In the genomic region with DNA sequence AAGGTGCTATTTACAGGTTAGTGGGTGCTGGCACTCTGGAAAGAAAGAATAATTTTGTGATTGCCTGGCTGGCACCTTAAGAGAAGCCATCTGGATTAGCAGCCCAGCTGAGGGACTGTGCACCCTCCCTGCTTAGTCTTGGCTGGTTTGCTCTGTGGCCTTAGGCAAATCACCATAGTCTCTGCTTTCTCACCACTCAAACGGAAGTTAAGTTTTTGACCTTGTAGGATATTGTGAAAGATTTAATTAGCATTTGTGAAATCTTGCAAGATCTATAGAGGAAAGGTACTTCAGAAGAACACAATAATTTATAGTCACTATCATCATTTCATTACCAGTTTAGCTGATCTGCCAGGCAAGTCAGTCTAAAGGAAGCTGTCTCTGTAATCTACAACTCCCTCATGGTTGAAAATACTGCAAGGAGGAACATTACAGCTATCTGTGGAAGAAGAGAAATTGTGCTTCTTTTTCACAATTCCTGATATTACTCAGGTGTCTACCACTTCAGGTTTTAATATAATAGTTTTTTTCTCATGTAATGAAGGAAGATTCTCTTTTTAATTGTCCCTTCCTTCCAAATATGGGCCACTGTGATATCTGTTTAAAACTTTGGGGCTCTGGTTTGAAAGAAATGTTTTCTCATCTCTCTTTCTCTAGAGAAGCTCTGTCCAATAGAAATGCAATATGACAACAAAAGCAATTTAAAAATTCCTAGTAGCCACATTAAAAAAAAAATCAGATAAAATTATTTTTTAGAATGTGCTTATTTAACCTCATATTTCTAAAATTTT, we compare ENCODE assay signal across 1 cellular context.
TF ChIP-seq lines count a peak whose summit lies in the region.

No MANE protein-coding gene starts in this region.

TF ChIP-seq in GM23338, 12 proteins besides CTCF, POLR2A, EP300 and RAD21 (continued from another document):
- TF ChIP-seq, protein P1, sequence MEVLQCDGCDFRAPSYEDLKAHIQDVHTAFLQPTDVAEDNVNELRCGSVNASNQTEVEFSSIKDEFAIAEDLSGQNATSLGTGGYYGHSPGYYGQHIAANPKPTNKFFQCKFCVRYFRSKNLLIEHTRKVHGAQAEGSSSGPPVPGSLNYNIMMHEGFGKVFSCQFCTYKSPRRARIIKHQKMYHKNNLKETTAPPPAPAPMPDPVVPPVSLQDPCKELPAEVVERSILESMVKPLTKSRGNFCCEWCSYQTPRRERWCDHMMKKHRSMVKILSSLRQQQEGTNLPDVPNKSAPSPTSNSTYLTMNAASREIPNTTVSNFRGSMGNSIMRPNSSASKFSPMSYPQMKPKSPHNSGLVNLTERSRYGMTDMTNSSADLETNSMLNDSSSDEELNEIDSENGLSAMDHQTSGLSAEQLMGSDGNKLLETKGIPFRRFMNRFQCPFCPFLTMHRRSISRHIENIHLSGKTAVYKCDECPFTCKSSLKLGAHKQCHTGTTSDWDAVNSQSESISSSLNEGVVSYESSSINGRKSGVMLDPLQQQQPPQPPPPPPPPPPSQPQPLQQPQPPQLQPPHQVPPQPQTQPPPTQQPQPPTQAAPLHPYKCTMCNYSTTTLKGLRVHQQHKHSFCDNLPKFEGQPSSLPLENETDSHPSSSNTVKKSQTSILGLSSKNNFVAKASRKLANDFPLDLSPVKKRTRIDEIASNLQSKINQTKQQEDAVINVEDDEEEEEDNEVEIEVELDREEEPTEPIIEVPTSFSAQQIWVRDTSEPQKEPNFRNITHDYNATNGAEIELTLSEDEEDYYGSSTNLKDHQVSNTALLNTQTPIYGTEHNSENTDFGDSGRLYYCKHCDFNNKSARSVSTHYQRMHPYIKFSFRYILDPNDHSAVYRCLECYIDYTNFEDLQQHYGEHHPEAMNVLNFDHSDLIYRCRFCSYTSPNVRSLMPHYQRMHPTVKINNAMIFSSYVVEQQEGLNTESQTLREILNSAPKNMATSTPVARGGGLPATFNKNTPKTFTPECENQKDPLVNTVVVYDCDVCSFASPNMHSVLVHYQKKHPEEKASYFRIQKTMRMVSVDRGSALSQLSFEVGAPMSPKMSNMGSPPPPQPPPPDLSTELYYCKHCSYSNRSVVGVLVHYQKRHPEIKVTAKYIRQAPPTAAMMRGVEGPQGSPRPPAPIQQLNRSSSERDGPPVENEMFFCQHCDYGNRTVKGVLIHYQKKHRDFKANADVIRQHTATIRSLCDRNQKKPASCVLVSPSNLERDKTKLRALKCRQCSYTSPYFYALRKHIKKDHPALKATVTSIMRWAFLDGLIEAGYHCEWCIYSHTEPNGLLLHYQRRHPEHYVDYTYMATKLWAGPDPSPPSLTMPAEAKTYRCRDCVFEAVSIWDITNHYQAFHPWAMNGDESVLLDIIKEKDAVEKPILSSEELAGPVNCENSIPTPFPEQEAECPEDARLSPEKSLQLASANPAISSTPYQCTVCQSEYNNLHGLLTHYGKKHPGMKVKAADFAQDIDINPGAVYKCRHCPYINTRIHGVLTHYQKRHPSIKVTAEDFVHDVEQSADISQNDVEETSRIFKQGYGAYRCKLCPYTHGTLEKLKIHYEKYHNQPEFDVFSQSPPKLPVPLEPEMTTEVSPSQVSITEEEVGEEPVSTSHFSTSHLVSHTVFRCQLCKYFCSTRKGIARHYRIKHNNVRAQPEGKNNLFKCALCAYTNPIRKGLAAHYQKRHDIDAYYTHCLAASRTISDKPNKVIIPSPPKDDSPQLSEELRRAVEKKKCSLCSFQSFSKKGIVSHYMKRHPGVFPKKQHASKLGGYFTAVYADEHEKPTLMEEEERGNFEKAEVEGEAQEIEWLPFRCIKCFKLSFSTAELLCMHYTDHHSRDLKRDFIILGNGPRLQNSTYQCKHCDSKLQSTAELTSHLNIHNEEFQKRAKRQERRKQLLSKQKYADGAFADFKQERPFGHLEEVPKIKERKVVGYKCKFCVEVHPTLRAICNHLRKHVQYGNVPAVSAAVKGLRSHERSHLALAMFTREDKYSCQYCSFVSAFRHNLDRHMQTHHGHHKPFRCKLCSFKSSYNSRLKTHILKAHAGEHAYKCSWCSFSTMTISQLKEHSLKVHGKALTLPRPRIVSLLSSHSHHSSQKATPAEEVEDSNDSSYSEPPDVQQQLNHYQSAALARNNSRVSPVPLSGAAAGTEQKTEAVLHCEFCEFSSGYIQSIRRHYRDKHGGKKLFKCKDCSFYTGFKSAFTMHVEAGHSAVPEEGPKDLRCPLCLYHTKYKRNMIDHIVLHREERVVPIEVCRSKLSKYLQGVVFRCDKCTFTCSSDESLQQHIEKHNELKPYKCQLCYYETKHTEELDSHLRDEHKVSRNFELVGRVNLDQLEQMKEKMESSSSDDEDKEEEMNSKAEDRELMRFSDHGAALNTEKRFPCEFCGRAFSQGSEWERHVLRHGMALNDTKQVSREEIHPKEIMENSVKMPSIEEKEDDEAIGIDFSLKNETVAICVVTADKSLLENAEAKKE (CRISPR knock-in tag; IDR thresholded peaks at IDR 0.05), result no peak
- no peak for TF ChIP-seq EZH2 (IDR thresholded peaks at IDR 0.05; ENCODE audit: low read depth, unreplicated experiment)
